Comparison of ENCODE assay signal across 9 cellular contexts in the genomic region with DNA sequence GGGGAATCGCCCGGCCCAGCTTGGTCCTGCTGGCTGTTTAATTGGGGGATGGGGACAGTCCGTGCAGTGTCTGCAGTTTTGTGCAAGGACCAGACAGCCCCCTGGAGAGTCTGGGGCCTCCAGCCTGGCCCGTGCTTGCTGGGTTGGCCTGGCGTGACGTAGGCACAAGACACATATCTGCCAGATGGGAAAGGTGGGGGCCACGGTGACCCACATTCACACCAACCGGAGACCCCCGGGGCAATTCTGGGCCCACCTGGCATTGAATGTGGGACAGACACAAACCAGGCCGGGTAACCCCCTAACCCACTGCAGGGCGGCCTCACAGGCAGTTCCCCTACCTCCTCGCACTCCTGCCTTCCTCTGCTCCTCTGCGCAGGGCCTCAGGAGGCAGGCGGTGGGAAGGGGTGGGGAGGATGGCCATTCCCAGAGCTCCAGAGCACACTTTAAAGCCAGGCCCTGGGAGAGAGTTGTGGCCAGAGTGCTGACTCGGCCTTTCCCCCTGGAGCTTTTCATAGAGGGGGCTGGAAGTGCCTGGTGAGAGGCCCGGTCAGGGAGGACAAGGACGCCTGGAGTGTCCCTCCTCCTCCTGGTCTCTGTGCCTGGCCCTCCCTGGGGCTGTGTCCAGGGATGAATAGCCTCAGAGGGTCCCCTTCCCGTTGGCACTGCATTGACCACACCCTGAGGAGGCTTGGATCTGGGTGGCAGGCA. TPM values are rescaled to one million over a fixed set of nuclear protein-coding genes. Genes with fewer than 3 reads are reported as not detected.
DNase-seq lines count a peak whose midpoint lies in the region; ATAC-seq and TF ChIP-seq lines count a peak whose summit lies in the region.
"Had no signal": no experiment of that assay in that cellular context is flagged by ENCODE, and none has a peak within 500 bp of the region (broad histone marks: within the 10 kb centered on the region; RNA-seq: fewer than 3 reads in every experiment).

No MANE protein-coding gene starts in this region.

- ATAC-seq in Panc1 (peak; percentile 11), GM21825 (IDR thresholded peaks at IDR 0.05; ENCODE audit: unreplicated experiment) (no peak)

- intact Hi-C loops in CD14-positive monocyte (cut with micrococcal nuclease): no loop called here
- intact Hi-C loops in Panc1 (cut with micrococcal nuclease; ENCODE audit: unreplicated experiment): no loop called here

- no peaks in the 10 kb centered on the region for H3K9me3 ChIP-seq in Panc1 (ENCODE audit: control insufficient read depth, insufficient read depth, low read depth, low read length)
- no peaks in the 10 kb centered on the region for H3K9me3 ChIP-seq in esophagus (ENCODE audit: control insufficient read depth in 2 of 2, insufficient read depth in 1 of 2, low read depth in 1 of 2, low read length in 1 of 2)
- no peaks in the 10 kb centered on the region for H3K9me3 ChIP-seq in neuron (ENCODE audit: low read length)

- CTCF ChIA-PET in Panc1 (lab: Charles Lee): no interaction called here

- peaks cover 2 to 3% of the 10 kb centered on the region in 2 donors for H3K36me3 Mint-ChIP-seq in CD14-positive monocyte

- TSS peak; percentile 63 for BruUV-seq in Panc1 (replicated peaks; lab: Mats Ljungman, UMichigan)

- DNase-seq in CD14-positive monocyte (ENCODE audit: low spot score) (no peak), Panc1 (ENCODE audit: low read depth, low spot score) (no peak), NCI-H226 (no peak), NCI-H2171 treated with DMSO at 0.1 percent for 48 hours (lab: John Stamatoyannopoulos, UW) (no peak), NCI-H446 (lab: John Stamatoyannopoulos, UW) (no peak)
- DNase-seq: small intestine had no signal

- peaks cover 35 to 48% (median 41%) of the 10 kb centered on the region in 3 donors for H3K27me3 Mint-ChIP-seq in CD14-positive monocyte (ENCODE audit: low read depth in 3 of 3)

- WGBS in esophagus, 2 donors: 35 to 44% methylated on average over 18 of the region's 18 CpGs

- H3K9me3 Mint-ChIP-seq in CD14-positive monocyte: peaks cover 0 to 5% (median 2%) of the 10 kb centered on the region in 7 donors

- H3K4me1 ChIP-seq in Panc1 (ENCODE audit: control insufficient read depth, insufficient read depth, low read length) (peaks cover 32% of the 10 kb centered on the region), esophagus (ENCODE audit: control insufficient read depth in 2 of 2, insufficient read depth in 2 of 2, low read length in 1 of 2) (peaks cover 3 to 18% of the 10 kb centered on the region in 2 donors), neuron (ENCODE audit: insufficient read depth, low read length) (peaks cover 57% of the 10 kb centered on the region)

- H3K4me1 Mint-ChIP-seq in CD14-positive monocyte: peaks cover 36% of the 10 kb centered on the region

- no peak for TF ChIP-seq CTCF in CD14-positive monocyte (IDR thresholded peaks at IDR 0.05)
- TF ChIP-seq CTCF in Panc1 (IDR thresholded peaks at IDR 0.05): no peak

- no peaks in the 10 kb centered on the region for H3K27me3 ChIP-seq in Panc1 (ENCODE audit: control insufficient read depth, insufficient read depth, low read length)
- no peaks in the 10 kb centered on the region for H3K27me3 ChIP-seq in esophagus (ENCODE audit: control insufficient read depth in 1 of 2, insufficient read depth in 2 of 2, low read length in 2 of 2)
- H3K27me3 ChIP-seq in neuron (ENCODE audit: insufficient read depth, low read length): no peaks in the 10 kb centered on the region

- H3K27ac Mint-ChIP-seq in CD14-positive monocyte: no peak overlapping the region

- peak overlapping the region; percentile 75 for H3K27ac ChIP-seq in Panc1 (ENCODE audit: low read length)
- peak overlapping the region; percentile 37 to 78 for H3K27ac ChIP-seq in esophagus (ENCODE audit: low read depth in 2 of 2, low read length in 1 of 2)

- H3K4me3 ChIP-seq in Panc1 (ENCODE audit: low read depth in 2 of 2, low read length in 2 of 2) (peak overlapping the region; percentile 63 to 87), esophagus (ENCODE audit: low read depth in 1 of 2, low read length in 2 of 2) (peak overlapping the region; percentile 31 to 51), neuron (ENCODE audit: low read length) (peak overlapping the region; percentile 75)

- in situ Hi-C loops in Panc1 (cut with HindIII; ENCODE audit: low pct_unique_long_range_greater_than_20kb, low sequenced_read_pairs): no loop called here

- H2AFZ ChIP-seq in neuron (ENCODE audit: low read depth, low read length): no peak overlapping the region

- peak overlapping the region; percentile 24 to 91 for H3K4me3 Mint-ChIP-seq in CD14-positive monocyte

- POLR2A ChIA-PET in Panc1 (lab: Charles Lee): no interaction called here

- H3K36me3 ChIP-seq in Panc1 (ENCODE audit: control insufficient read depth, insufficient read depth, low read length) (no peaks in the 10 kb centered on the region), esophagus (ENCODE audit: control insufficient read depth in 2 of 2, insufficient read depth in 2 of 2, low read length in 1 of 2) (no peaks in the 10 kb centered on the region), neuron (ENCODE audit: insufficient read depth, low read length) (peaks cover 13% of the 10 kb centered on the region)

RNA-seq across cellular contexts. Expression of gene MRC2, which starts 1.5 kb away (rescaled TPM):
- polyA plus RNA-seq in CD14-positive monocyte (not detected), esophagus (10 to 100 TPM; 24.6 to 54.6 TPM)
- total RNA-seq in Panc1 (2021; ENCODE audit: unreplicated experiment): 120 TPM
- polyA plus RNA-seq in Panc1 (2012; ENCODE audit: insufficient read length): 171 TPM

Comparison
In these comparisons a context has a peak if more than half of its experiments do, and no peak if none do; other contexts are left out.
1. RNA of gene MRC2, which starts 1.5 kb away (polyA plus RNA-seq): 24.6 to 54.6 TPM in esophagus; not detected in CD14-positive monocyte; every median in the first group is over 10 times any median in the second.
2. Peak in every context shown above with its lines, with median percentiles within 50 percentile points of each other: H3K4me3 ChIP-seq.